ENCODE assay signal across 8 cellular contexts in the genomic region with DNA sequence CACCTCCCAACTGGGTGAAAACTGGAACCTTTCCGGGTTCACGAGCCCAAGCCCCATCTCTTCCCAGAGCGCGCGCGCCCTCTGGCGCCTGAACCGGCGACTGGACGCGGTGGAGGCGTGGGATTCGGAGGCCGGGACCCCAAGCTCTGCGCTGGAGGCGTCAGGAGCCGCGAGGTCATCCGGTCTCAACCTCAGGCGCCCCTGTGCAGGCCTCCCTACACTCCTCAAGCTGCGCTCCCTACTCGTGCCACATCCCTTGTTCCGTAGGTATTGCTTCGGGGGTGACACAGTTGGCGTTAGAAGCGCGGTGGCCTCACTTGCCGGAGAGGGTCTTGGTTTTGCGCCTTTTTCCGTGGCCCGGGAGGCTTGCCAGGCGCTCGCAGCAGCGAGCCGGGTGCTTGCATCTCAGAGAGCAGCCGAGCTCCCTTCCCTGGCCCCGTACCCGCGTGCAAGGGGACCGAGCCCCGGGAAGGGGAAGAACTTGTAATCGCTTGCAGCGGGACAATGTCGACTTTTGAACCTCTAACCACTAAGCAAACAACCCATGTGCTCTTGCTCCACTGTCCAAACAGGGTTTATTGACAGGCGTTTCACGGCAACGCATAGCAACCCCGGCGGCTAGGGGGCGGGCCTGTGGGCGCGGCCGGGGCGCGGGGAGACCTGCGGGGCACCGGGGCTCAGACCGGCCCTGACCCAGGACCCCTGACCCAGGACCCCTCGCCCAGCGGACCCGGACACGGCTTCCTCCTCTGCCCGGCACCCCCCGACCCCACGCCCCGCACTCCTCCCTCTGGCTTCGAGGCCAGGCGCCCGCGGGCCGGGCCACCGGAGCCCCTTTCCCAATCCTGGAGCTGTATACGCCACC. TPM values are rescaled to one million over a fixed set of nuclear protein-coding genes. Genes with fewer than 3 reads are reported as not detected.
DNase-seq lines count a peak whose midpoint lies in the region; ATAC-seq and TF ChIP-seq lines count a peak whose summit lies in the region.

No MANE protein-coding gene starts in this region.

- peak overlapping the region in 6 of 7 donors; percentile 50 to 76 (median 61) for H3K4me3 Mint-ChIP-seq in CD8-positive, alpha-beta memory T cell
- H3K4me3 Mint-ChIP-seq in memory B cell: peak overlapping the region; percentile 59

- BruUV-seq in PC-9 (replicated peaks; lab: Mats Ljungman, UMichigan): no TSS peak

- H3F3A ChIP-seq in PC-9 (ENCODE audit: insufficient read depth, low read depth): peaks cover 19% of the 10 kb centered on the region; the same call in 1 of the 2 replicates

- H3K4me2 ChIP-seq in PC-9: peak overlapping the region; percentile 75

- peaks cover 5 to 23% (median 9%) of the 10 kb centered on the region in 3 donors for H3K4me1 Mint-ChIP-seq in CD8-positive, alpha-beta memory T cell
- peaks cover 5% of the 10 kb centered on the region for H3K4me1 Mint-ChIP-seq in memory B cell

- WGBS in aorta, 2 donors: 2% methylated on average over 68 to 73 of the region's 73 CpGs

- peak overlapping the region; percentile 58; the same call in 1 of the 2 replicates for H2AFZ ChIP-seq in PC-9

- H3K9me2 ChIP-seq in PC-9 (ENCODE audit: insufficient read depth): no peaks in the 10 kb centered on the region

- no peak overlapping the region for H3K27ac Mint-ChIP-seq in CD8-positive, alpha-beta memory T cell
- no peak overlapping the region for H3K27ac Mint-ChIP-seq in memory B cell

- peaks cover 6% of the 10 kb centered on the region for H3K4me1 ChIP-seq in CD8-positive, alpha-beta memory T cell (ENCODE audit: insufficient read depth, low read length)
- H3K4me1 ChIP-seq in PC-9 (replicated peaks; ENCODE audit: insufficient read depth) (peaks cover 65% of the 10 kb centered on the region), aorta (ENCODE audit: control insufficient read depth in 1 of 2, insufficient read depth in 2 of 2, low read length in 2 of 2) (no peaks in the 10 kb centered on the region)

- H3K9me3 Mint-ChIP-seq in CD8-positive, alpha-beta memory T cell: no peaks in the 10 kb centered on the region
- H3K9me3 Mint-ChIP-seq in memory B cell: no peaks in the 10 kb centered on the region

- no peak overlapping the region for H3K4me3 ChIP-seq in CD8-positive, alpha-beta memory T cell (ENCODE audit: low read length)
- peak overlapping the region; percentile 23 for H3K4me3 ChIP-seq in H7 (ENCODE audit: insufficient read depth, low read depth, low read length)
- H3K4me3 ChIP-seq in PC-9: peak overlapping the region; percentile 39; the same call in 1 of the 2 replicates
- H3K4me3 ChIP-seq in aorta (ENCODE audit: low read length in 2 of 2): no peak overlapping the region

- no peak overlapping the region for H3K27ac ChIP-seq in CD8-positive, alpha-beta memory T cell (ENCODE audit: low read depth, low read length)
- H3K27ac ChIP-seq in PC-9 (no peak overlapping the region), aorta (ENCODE audit: low read depth in 1 of 2, low read length in 2 of 2) (no peak overlapping the region)

- CTCF ChIA-PET in CD8-positive, alpha-beta memory T cell (lab: Charles Lee): interaction anchor here (0.5 to 1.3 kb wide), 3 partner anchors 9 to 974 kb away, joined by 3 to 4 read pairs (median 3); no protein-coding TSS in a partner anchor
- CTCF ChIA-PET in PC-9 (lab: Charles Lee): no interaction called here

- peaks cover 0 to 1% (median 0%) of the 10 kb centered on the region in 3 donors for H3K36me3 Mint-ChIP-seq in CD8-positive, alpha-beta memory T cell
- H3K36me3 Mint-ChIP-seq in memory B cell: no peaks in the 10 kb centered on the region

- H3K79me2 ChIP-seq in PC-9 (ENCODE audit: low read depth): no peaks in the 10 kb centered on the region

- H3K27me3 Mint-ChIP-seq in CD8-positive, alpha-beta memory T cell: peaks cover 64 to 81% of the 10 kb centered on the region in 2 donors
- H3K27me3 Mint-ChIP-seq in memory B cell: peaks cover 10% of the 10 kb centered on the region

- no peak for DNase-seq in CD8-positive, alpha-beta memory T cell
- DNase-seq in H7 (peak; percentile 89), PC-9 (peak; percentile 19 to 52), dermis microvascular lymphatic vessel endothelial cell (ENCODE audit: low read depth in 2 of 2) (peak; percentile 31 to 34), memory B cell (ENCODE audit: low spot score in 2 of 2) (no peak), aorta (no peak)

- H3K9me3 ChIP-seq in CD8-positive, alpha-beta memory T cell (ENCODE audit: low read length): no peaks in the 10 kb centered on the region
- no peaks in the 10 kb centered on the region for H3K9me3 ChIP-seq in PC-9 (ENCODE audit: insufficient read depth, low read depth)
- no peaks in the 10 kb centered on the region for H3K9me3 ChIP-seq in aorta (ENCODE audit: control insufficient read depth, low read length)

- POLR2A ChIA-PET in CD8-positive, alpha-beta memory T cell (lab: Charles Lee): no interaction called here
- POLR2A ChIA-PET in PC-9 (lab: Charles Lee; ENCODE audit: unreplicated experiment): interaction anchor here (0.6 kb wide), 1 partner anchor 92 kb away, joined by 3 read pairs; no protein-coding TSS in a partner anchor

- intact Hi-C loops in PC-9 (cut with micrococcal nuclease; ENCODE audit: unreplicated experiment): no loop called here
- intact Hi-C loops in aorta (cut with DNase I): no loop called here

- no peaks in the 10 kb centered on the region for H3K36me3 ChIP-seq in CD8-positive, alpha-beta memory T cell (ENCODE audit: insufficient read depth, low read length)
- H3K36me3 ChIP-seq in H7 (replicated peaks; ENCODE audit: control insufficient read depth, insufficient read depth, low read length) (no peaks in the 10 kb centered on the region), PC-9 (ENCODE audit: low read depth) (no peaks in the 10 kb centered on the region), aorta (ENCODE audit: control insufficient read depth in 1 of 2, insufficient read depth in 2 of 2, low read length in 1 of 2) (no peaks in the 10 kb centered on the region)

- H4K20me1 ChIP-seq in PC-9 (ENCODE audit: insufficient read depth): no peaks in the 10 kb centered on the region; the same call in 1 of the 2 replicates

- H3K27me3 ChIP-seq in CD8-positive, alpha-beta memory T cell (ENCODE audit: insufficient read depth, low read length, poor library complexity, severe bottlenecking): peaks cover 33% of the 10 kb centered on the region
- peaks cover 100% of the 10 kb centered on the region for H3K27me3 ChIP-seq in H7 (ENCODE audit: control insufficient read depth, insufficient read depth, low read length)
- H3K27me3 ChIP-seq in PC-9 (ENCODE audit: insufficient read depth, low read depth): peaks cover 6% of the 10 kb centered on the region
- H3K27me3 ChIP-seq in aorta (ENCODE audit: control insufficient read depth in 1 of 2, insufficient read depth in 2 of 2, low read length in 1 of 2): no peaks in the 10 kb centered on the region

- ATAC-seq in memory B cell (ENCODE audit: low read depth): peak; percentile 65
- peak; percentile 35 for ATAC-seq in aorta (ENCODE audit: low FRiP score)
- no peak for ATAC-seq in GM18861 (IDR thresholded peaks at IDR 0.05; ENCODE audit: unreplicated experiment)
- ATAC-seq in GM19467 (IDR thresholded peaks at IDR 0.05; ENCODE audit: unreplicated experiment): no peak

- peak; percentile 50 for TF ChIP-seq CTCF in PC-9 (conservative IDR thresholded peaks at IDR 0.05)

RNA-seq across cellular contexts. Expression of a gene that starts 8.5 kb away (rescaled TPM):
- not detected for total RNA-seq in CD8-positive, alpha-beta memory T cell
- polyA plus RNA-seq in CD8-positive, alpha-beta memory T cell: not detected
- 0.04 TPM in 1 of 2 replicates, not detected in the other for total RNA-seq in H7 (2014; rRNA removed; shearing (Covaris generic))
- total RNA-seq in PC-9 (2021): not detected in 2 replicates
- not detected in 2 replicates for total RNA-seq in dermis microvascular lymphatic vessel endothelial cell
- total RNA-seq in aorta: not detected
- polyA plus RNA-seq in aorta: 10 to 100 TPM in 1 of 2 donors, not detected in 1; 27.7 TPM

RNA-seq across cellular contexts. Expression of a gene that starts 27.9 kb away (rescaled TPM):
- not detected for total RNA-seq in CD8-positive, alpha-beta memory T cell
- not detected for polyA plus RNA-seq in CD8-positive, alpha-beta memory T cell
- total RNA-seq in H7 (2014; rRNA removed; shearing (Covaris generic)): not detected in 2 replicates
- total RNA-seq in PC-9 (2021) (not detected in 2 replicates), dermis microvascular lymphatic vessel endothelial cell (not detected in 2 replicates), aorta (not detected)
- not detected for polyA plus RNA-seq in aorta

RNA-seq across cellular contexts. Expression of a gene that starts 40.8 kb away (rescaled TPM):
- not detected for total RNA-seq in CD8-positive, alpha-beta memory T cell
- not detected for polyA plus RNA-seq in CD8-positive, alpha-beta memory T cell
- not detected in 2 replicates for total RNA-seq in H7 (2014; rRNA removed; shearing (Covaris generic))
- total RNA-seq in PC-9 (2021): not detected in 2 replicates
- total RNA-seq in dermis microvascular lymphatic vessel endothelial cell: not detected in 2 replicates
- not detected for total RNA-seq in aorta
- polyA plus RNA-seq in aorta: 1 to 10 TPM in 1 of 2 donors, not detected in 1; 5.3 TPM

Comparison
In these comparisons a context has a peak if more than half of its experiments do, and no peak if none do; other contexts are left out.
1. DNase-seq: peak in H7 (single experiment), PC-9 (2 of 2) and dermis microvascular lymphatic vessel endothelial cell (2 of 2); none in CD8-positive, alpha-beta memory T cell (0 of 5), memory B cell (0 of 2) and aorta (0 of 2).
2. H3K4me3 ChIP-seq: peak in H7 (single experiment) and PC-9 (single experiment); none in CD8-positive, alpha-beta memory T cell (single experiment) and aorta (0 of 2).
3. ATAC-seq: peak in memory B cell (single experiment) and aorta (single experiment); none in GM18861 (single experiment) and GM19467 (single experiment).